ENCODE assay signal across 12 cellular contexts in genomic region chr4:83241132-83241531, GRCh38.
"Had no signal": no experiment of that assay in that cellular context is flagged by ENCODE, and none has a peak within 500 bp of the region (broad histone marks: within the 10 kb centered on the region; RNA-seq: fewer than 3 reads in every experiment).

No MANE protein-coding gene starts in this region.

- H3K27ac ChIP-seq: right atrium auricular region, WERI-Rb-1 had no signal

- H3K9me3 ChIP-seq: right atrium auricular region, stomach had no signal

- H3K27me3 ChIP-seq: dorsolateral prefrontal cortex, right atrium auricular region, stomach had no signal

- DNase-seq: activated CD4-positive, alpha-beta T cell treated with anti-CD3 and anti-CD28 coated beads for 1 hour; activated CD4-positive, alpha-beta T cell treated with anti-CD3 and anti-CD28 coated beads, Interleukin-2, amount 50 U/mL, for 4 hours; activated gamma-delta T cell treated with Interleukin-2 at 50 U/mL for 16 hours; caudate nucleus; dorsolateral prefrontal cortex; nephron progenitor cell; occipital lobe; stimulated activated CD4-positive, alpha-beta T cell treated with anti-CD3 and anti-CD28 coated beads, Interleukin-2, amount 100 ng/mL, for 48 hours; stomach; WERI-Rb-1 had no signal

- H3K4me1 ChIP-seq: right atrium auricular region, stomach had no signal

- H3K36me3 ChIP-seq: right atrium auricular region, stomach, WERI-Rb-1 had no signal

- H3K4me3 ChIP-seq: dorsolateral prefrontal cortex, lung, right atrium auricular region, stomach had no signal
